9 cellular contexts compared by ENCODE assay signal in the genomic region with DNA sequence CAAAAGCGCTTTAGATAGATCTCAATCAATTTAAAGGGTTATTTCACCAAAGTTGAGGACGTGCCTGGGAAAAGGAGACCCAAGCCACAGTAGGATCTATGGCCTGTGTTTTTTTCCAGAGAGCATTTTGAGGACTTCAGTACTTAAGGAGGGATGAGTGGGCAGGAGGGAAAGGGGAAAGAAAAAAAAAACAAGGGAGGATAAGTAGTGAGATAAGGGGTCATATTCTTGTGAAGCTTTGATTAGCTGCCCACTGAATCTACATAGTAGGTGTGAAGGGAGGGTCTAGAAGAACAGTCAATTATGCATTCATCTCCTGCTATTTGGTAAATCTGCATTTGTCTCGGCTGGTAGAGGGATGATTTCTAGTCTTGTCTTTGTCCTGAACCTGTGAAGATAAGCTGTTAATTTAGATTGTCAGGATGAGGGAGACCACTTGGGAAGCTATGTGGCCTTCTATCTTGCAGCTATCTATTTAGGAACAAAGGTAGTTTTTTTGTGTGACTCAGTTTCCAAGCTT. TPM values are rescaled to one million over a fixed set of nuclear protein-coding genes. Genes with fewer than 3 reads are reported as not detected.
"Had no signal": no experiment of that assay in that cellular context is flagged by ENCODE, and none has a peak within 500 bp of the region (broad histone marks: within the 10 kb centered on the region; RNA-seq: fewer than 3 reads in every experiment).

No MANE protein-coding gene starts in this region.

- ATAC-seq: HepG2, K562 had no signal

- H3K4me3 Mint-ChIP-seq: IgD-negative memory B cell had no signal

- H3K27ac ChIP-seq: HL-60 had no signal

- H3K4me1 Mint-ChIP-seq: IgD-negative memory B cell had no signal

- H3K27ac Mint-ChIP-seq: IgD-negative memory B cell had no signal

- H3K36me3 Mint-ChIP-seq: IgD-negative memory B cell had no signal

- H3K4me3 ChIP-seq: K562 had no signal

- DNase-seq: IMR-90, KBM-7, KG1 had no signal

RNA-seq across cellular contexts. Expression of gene CLVS2, which starts 48.4 kb away (rescaled TPM):
- total RNA-seq: HepG2, HT-29, HT1080, IMR-90 had no signal
- polyA plus RNA-seq: HepG2, IgD-negative memory B cell had no signal
